ENCODE assay signal across 8 cellular contexts in the genomic region with DNA sequence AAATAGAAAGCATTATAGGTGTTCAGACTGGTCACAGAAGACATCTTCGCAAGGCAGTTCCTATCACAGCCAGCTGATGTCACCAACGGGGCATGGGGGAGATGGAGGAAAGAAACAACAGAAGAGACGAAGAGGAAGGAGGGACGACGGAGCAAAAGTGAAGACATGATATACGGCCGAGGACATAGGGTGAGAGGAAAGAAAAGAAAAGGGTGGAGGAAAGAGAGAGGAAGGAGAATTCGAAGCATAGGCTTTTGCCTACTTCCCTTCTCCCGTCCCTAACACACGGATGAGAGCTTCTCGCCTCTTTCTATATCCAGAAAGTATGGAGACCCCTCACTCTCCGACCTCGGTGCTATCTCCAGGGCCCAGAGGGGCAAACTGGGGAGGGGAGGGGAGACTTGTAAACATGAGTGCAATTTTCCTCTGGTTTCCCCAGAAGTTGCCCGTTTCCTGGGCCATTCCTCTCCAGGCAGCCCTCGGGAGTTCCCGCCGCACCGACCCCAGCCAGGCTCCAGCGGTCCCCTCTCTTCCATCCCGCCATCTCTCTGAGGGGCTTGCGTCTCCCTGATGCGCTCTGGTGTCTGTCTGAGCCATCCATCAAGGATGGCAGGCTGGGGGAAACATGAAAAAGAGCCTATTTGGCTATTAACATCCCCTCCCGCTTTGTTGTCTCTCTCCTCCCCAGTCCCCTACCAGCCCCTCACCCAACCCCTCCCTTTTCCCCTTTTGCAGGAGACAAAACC. TPM values are rescaled to one million over a fixed set of nuclear protein-coding genes. Genes with fewer than 3 reads are reported as not detected.
DNase-seq lines count a peak whose midpoint lies in the region; FAIRE-seq and TF ChIP-seq lines count a peak whose summit lies in the region.

No MANE protein-coding gene starts in this region.

- DNase-seq in DMS114 treated with DMSO at 0.1 percent for 48 hours (lab: John Stamatoyannopoulos, UW; ENCODE audit: unreplicated experiment) = peak; percentile 56
- DNase-seq in Jurkat, Clone E6-1 (ENCODE audit: low read depth, low spot score) = peak; percentile 64
- peak; percentile 11 for DNase-seq in RCC 7860 (ENCODE audit: low spot score)
- DNase-seq in stimulated activated CD4-positive, alpha-beta T cell treated with anti-CD3 and anti-CD28 coated beads, Interleukin-1b, Interleukin-23, amount 100 ng/mL, for 48 hours = peak; percentile 51
- DNase-seq in cerebellum (ENCODE audit: low spot score) = no peak
- DNase-seq in lower leg skin (ENCODE audit: low spot score in 2 of 2) = no peak

- peaks cover 31% of the 10 kb centered on the region for H3K27me3 Mint-ChIP-seq in activated naive CD8-positive, alpha-beta T cell

- no peak for FAIRE-seq in RCC 7860 (lab: Jason Lieb, UNC)

- H3K9me3 Mint-ChIP-seq in activated naive CD8-positive, alpha-beta T cell (ENCODE audit: low read depth) = no peaks in the 10 kb centered on the region

- H3K27ac Mint-ChIP-seq in activated naive CD8-positive, alpha-beta T cell = no peak overlapping the region

- H3K4me3 ChIP-seq in Jurkat, Clone E6-1 (ENCODE audit: low read length) = peak overlapping the region; percentile 60
- peak overlapping the region; percentile 56 for H3K4me3 ChIP-seq in iPS-18c (ENCODE audit: insufficient read depth, low read depth, low read length)
- H3K4me3 ChIP-seq in lower leg skin (ENCODE audit: low read depth, poor library complexity, severe bottlenecking) = no peak overlapping the region

- intact Hi-C loops in lower leg skin (cut with DNase I; ENCODE audit: low total_unique reads) = no loop called here

- WGBS in lower leg skin, 2 donors = 7 to 8% methylated on average over 23 of the region's 23 CpGs

- H3K4me3 Mint-ChIP-seq in activated naive CD8-positive, alpha-beta T cell = peak overlapping the region; percentile 87

- TF ChIP-seq POLR2A in lower leg skin (IDR thresholded peaks at IDR 0.05) = no peak

- H3K4me1 Mint-ChIP-seq in activated naive CD8-positive, alpha-beta T cell (ENCODE audit: low read depth) = peaks cover 10% of the 10 kb centered on the region

- H3K36me3 Mint-ChIP-seq in activated naive CD8-positive, alpha-beta T cell = no peaks in the 10 kb centered on the region

- TF ChIP-seq CTCF in lower leg skin (IDR thresholded peaks at IDR 0.05) = no peak

- H3K9me3 ChIP-seq in iPS-18c (ENCODE audit: control insufficient read depth, insufficient read depth, low read length) = no peaks in the 10 kb centered on the region

RNA-seq across cellular contexts. Expression of a gene that starts 26.0 kb away (rescaled TPM):
- polyA plus RNA-seq in Jurkat, Clone E6-1 (2012; ENCODE audit: insufficient read depth, insufficient read length) = 7.1 TPM
- total RNA-seq in cerebellum (2.9 TPM), lower leg skin (10 to 100 TPM in 3 of 4 donors, 1 to 10 TPM in 1; 9.1 to 16.9 (median 12.9) TPM)

RNA-seq across cellular contexts. Expression of a gene that starts 36.6 kb away (rescaled TPM):
- polyA plus RNA-seq in Jurkat, Clone E6-1 (2012; ENCODE audit: insufficient read depth, insufficient read length) = 84.2 TPM
- 45.1 TPM for total RNA-seq in cerebellum
- 100 to 1,000 TPM in 3 of 4 donors, 10 to 100 TPM in 1; 97.2 to 158 (median 117) TPM for total RNA-seq in lower leg skin

RNA-seq across cellular contexts. Expression of a gene that starts 40.7 kb away (rescaled TPM):
- polyA plus RNA-seq in Jurkat, Clone E6-1 (2012; ENCODE audit: insufficient read depth, insufficient read length) = 386 TPM
- total RNA-seq in cerebellum = 80.0 TPM
- 100 to 1,000 TPM in 3 of 4 donors, 10 to 100 TPM in 1; 95.8 to 115 (median 107) TPM for total RNA-seq in lower leg skin

RNA-seq across cellular contexts. Expression of a gene that starts 53.9 kb away (rescaled TPM):
- polyA plus RNA-seq in Jurkat, Clone E6-1 (2012; ENCODE audit: insufficient read depth, insufficient read length) = not detected
- total RNA-seq in cerebellum (not detected), lower leg skin (10 to 100 TPM in 3 of 4 donors, 1 to 10 TPM in 1; 9.9 to 45.1 (median 24.3) TPM)

Comparison
In these comparisons a context has a peak if more than half of its experiments do, and no peak if none do; other contexts are left out.
1. DNase-seq: peak in DMS114 treated with DMSO at 0.1 percent for 48 hours (single experiment), Jurkat, Clone E6-1 (single experiment), RCC 7860 (single experiment) and stimulated activated CD4-positive, alpha-beta T cell treated with anti-CD3 and anti-CD28 coated beads, Interleukin-1b, Interleukin-23, amount 100 ng/mL, for 48 hours (single experiment); none in cerebellum (single experiment) and lower leg skin (0 of 2).